ENCODE assay signal across 12 cellular contexts in the genomic region with DNA sequence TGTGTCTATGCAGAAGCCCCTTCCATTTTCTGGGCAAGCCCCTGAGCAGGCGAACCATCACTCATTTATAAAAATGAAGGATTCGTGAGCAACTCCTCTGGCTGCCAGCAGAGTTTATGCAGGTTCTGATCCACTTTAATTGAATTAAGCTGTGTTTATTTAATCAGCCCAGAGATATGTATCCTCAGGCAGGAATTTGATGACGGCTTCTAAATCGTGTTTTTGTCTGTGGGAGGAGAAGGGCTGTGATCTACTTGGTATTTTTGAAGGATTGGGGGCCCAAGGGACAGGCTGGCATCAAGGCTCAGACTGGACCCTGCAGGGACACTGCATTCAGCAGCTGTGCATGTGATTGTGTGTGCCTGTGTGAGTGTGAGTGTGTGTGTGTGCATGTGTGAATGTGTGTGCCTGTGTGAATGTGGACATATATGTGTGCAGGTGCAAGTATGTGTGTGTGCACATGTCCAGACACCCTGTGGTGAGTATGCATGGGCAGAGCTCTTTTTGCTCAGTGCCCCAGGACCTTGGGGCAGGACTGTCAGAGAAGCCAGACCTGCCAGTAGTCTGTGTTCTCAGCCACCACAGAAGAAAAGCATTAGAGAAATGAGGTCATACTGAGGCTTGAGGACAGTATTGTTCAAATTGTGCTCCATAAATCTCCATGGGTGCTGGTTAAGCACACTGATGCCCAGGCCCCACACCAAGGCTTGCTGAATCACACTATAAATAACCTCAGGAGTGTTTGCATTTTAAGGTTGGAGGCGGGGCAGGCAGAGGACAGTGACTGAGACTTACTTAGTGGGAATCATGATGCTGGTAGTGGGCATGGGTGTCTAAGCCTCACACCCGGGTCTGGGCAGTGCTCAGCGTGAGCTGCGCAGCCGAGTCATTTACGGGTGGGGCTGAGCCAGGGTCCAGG.
A peak's percentile ranks its signal among the peaks of the same experiment; 100 is the strongest.
DNase-seq lines count a peak whose midpoint lies in the region; ATAC-seq and TF ChIP-seq lines count a peak whose summit lies in the region.
"Had no signal": no experiment of that assay in that cellular context is flagged by ENCODE, and none has a peak within 500 bp of the region (broad histone marks: within the 10 kb centered on the region; RNA-seq: fewer than 3 reads in every experiment).

No MANE protein-coding gene starts in this region.

- H3K9me3 Mint-ChIP-seq in mesothelial cell of epicardium, result peaks cover 7% of the 10 kb centered on the region
- peaks cover 2% of the 10 kb centered on the region for H3K9me3 Mint-ChIP-seq in progenitor cell of endocrine pancreas (ENCODE audit: low read depth)
- H3K9me3 Mint-ChIP-seq in activated CD8-positive, alpha-beta T cell treated with anti-CD3 and anti-CD28 coated beads for 36 hours, result no peaks in the 10 kb centered on the region

- no peak for ATAC-seq in activated CD8-positive, alpha-beta T cell treated with anti-CD3 and anti-CD28 coated beads for 36 hours

- H3K27me3 Mint-ChIP-seq in mesothelial cell of epicardium (ENCODE audit: low read depth), result no peaks in the 10 kb centered on the region
- H3K27me3 Mint-ChIP-seq in progenitor cell of endocrine pancreas, result peaks cover 8% of the 10 kb centered on the region
- peaks cover 5% of the 10 kb centered on the region for H3K27me3 Mint-ChIP-seq in activated CD8-positive, alpha-beta T cell treated with anti-CD3 and anti-CD28 coated beads for 36 hours

- CTCF ChIA-PET in activated CD8-positive, alpha-beta T cell treated with anti-CD3 and anti-CD28 coated beads for 36 hours (lab: Charles Lee), result no interaction called here

- H3K4me1 Mint-ChIP-seq in mesothelial cell of epicardium (peaks cover 46% of the 10 kb centered on the region), progenitor cell of endocrine pancreas (ENCODE audit: low read depth) (peaks cover 8% of the 10 kb centered on the region)
- H3K4me1 Mint-ChIP-seq in activated CD8-positive, alpha-beta T cell treated with anti-CD3 and anti-CD28 coated beads for 36 hours (ENCODE audit: low read depth), result no peaks in the 10 kb centered on the region
- H3K4me1 Mint-ChIP-seq: memory B cell had no signal

- POLR2A ChIA-PET in activated CD8-positive, alpha-beta T cell treated with anti-CD3 and anti-CD28 coated beads for 36 hours (lab: Charles Lee), result no interaction called here

- H3K4me3 Mint-ChIP-seq in mesothelial cell of epicardium (no peak overlapping the region), progenitor cell of endocrine pancreas (ENCODE audit: low read depth) (no peak overlapping the region)
- no peak overlapping the region for H3K4me3 Mint-ChIP-seq in activated CD8-positive, alpha-beta T cell treated with anti-CD3 and anti-CD28 coated beads for 36 hours
- H3K4me3 Mint-ChIP-seq: memory B cell had no signal

- in situ Hi-C loops in Caki2 (cut with HindIII; ENCODE audit: low pct_unique_long_range_greater_than_20kb, low sequenced_read_pairs), result no loop called here

- H3K36me3 Mint-ChIP-seq in mesothelial cell of epicardium, result no peaks in the 10 kb centered on the region
- no peaks in the 10 kb centered on the region for H3K36me3 Mint-ChIP-seq in progenitor cell of endocrine pancreas (ENCODE audit: insufficient read depth)
- H3K36me3 Mint-ChIP-seq in activated CD8-positive, alpha-beta T cell treated with anti-CD3 and anti-CD28 coated beads for 36 hours (ENCODE audit: low read depth), result no peaks in the 10 kb centered on the region
- H3K36me3 Mint-ChIP-seq: memory B cell had no signal

- H3K27ac Mint-ChIP-seq in mesothelial cell of epicardium, result peak overlapping the region; percentile 59
- H3K27ac Mint-ChIP-seq in progenitor cell of endocrine pancreas, result no peak overlapping the region
- no peak overlapping the region for H3K27ac Mint-ChIP-seq in activated CD8-positive, alpha-beta T cell treated with anti-CD3 and anti-CD28 coated beads for 36 hours
- H3K27ac Mint-ChIP-seq: memory B cell had no signal

- intact Hi-C loops in activated CD8-positive, alpha-beta T cell treated with anti-CD3 and anti-CD28 coated beads for 36 hours (cut with micrococcal nuclease), result no loop called here

- TF ChIP-seq CTCF in mesothelial cell of epicardium (IDR thresholded peaks at IDR 0.05; ENCODE audit: unreplicated experiment) (no peak), progenitor cell of endocrine pancreas (IDR thresholded peaks at IDR 0.05; ENCODE audit: unreplicated experiment) (no peak)
- TF ChIP-seq CTCF in activated CD8-positive, alpha-beta T cell treated with anti-CD3 and anti-CD28 coated beads for 36 hours (IDR thresholded peaks at IDR 0.05), result no peak

- DNase-seq in Caki2 (ENCODE audit: low read depth) (peak; percentile 73), M059J (ENCODE audit: low read depth) (peak; percentile 91), dedifferentiated amniotic fluid mesenchymal stem cell (ENCODE audit: extremely low spot score) (peak; percentile 79), mesothelial cell of epicardium (ENCODE audit: low spot score in 2 of 2, unreplicated experiment in 2 of 2) (no peak), NCI-H524 treated with DMSO at 0.1 percent for 48 hours (lab: John Stamatoyannopoulos, UW) (no peak), progenitor cell of endocrine pancreas (ENCODE audit: low spot score, unreplicated experiment) (no peak)
- DNase-seq in activated CD4-positive, alpha-beta T cell treated with anti-CD3 and anti-CD28 coated beads for 1 hour, result no peak
- no peak for DNase-seq in activated CD8-positive, alpha-beta T cell treated with anti-CD3 and anti-CD28 coated beads for 36 hours
- DNase-seq: activated CD8-positive, alpha-beta memory T cell treated with anti-CD3 and anti-CD28 coated beads, Interleukin-2, amount 50 U/mL, for 48 hours; DMS153; substantia nigra had no signal

Comparison
In these comparisons a context has a peak if more than half of its experiments do, and no peak if none do; other contexts are left out.
1. DNase-seq: peak in Caki2 (single experiment), M059J (single experiment) and dedifferentiated amniotic fluid mesenchymal stem cell (single experiment); none in mesothelial cell of epicardium (0 of 2), NCI-H524 treated with DMSO at 0.1 percent for 48 hours (single experiment), progenitor cell of endocrine pancreas (single experiment), activated CD4-positive, alpha-beta T cell treated with anti-CD3 and anti-CD28 coated beads for 1 hour (single experiment) and activated CD8-positive, alpha-beta T cell treated with anti-CD3 and anti-CD28 coated beads for 36 hours (single experiment).